Comparison of ENCODE assay signal across 12 cellular contexts in the genomic region with DNA sequence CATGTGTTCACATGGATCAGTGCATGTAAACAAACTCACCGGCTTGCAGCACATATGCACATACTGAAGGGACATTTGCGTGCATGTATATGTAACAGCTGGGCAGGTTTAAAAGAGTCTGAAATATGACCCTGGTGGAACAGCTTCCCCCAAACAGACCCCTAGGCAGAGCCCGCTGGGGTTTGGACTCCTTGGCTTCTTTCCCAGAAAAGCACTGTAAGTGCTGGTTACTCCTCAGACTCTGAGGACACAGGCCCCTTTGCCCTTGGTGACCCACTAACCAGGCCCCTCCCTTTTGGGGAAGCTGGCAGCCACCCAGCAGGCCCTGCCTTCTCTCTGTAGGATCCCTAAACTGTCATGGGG.
A peak's percentile ranks its signal among the peaks of the same experiment; 100 is the strongest.
DNase-seq lines count a peak whose midpoint lies in the region; ATAC-seq, FAIRE-seq and TF ChIP-seq lines count a peak whose summit lies in the region.
"Had no signal": no experiment of that assay in that cellular context is flagged by ENCODE, and none has a peak within 500 bp of the region (broad histone marks: within the 10 kb centered on the region; RNA-seq: fewer than 3 reads in every experiment).

No MANE protein-coding gene starts in this region.

- H3K4me1 ChIP-seq in colonic mucosa (peaks cover 11% of the 10 kb centered on the region), smooth muscle cell (ENCODE audit: low read depth) (peaks cover 6% of the 10 kb centered on the region), trophoblast cell (ENCODE audit: control insufficient read depth in 1 of 2, insufficient read depth in 2 of 2, low read length in 2 of 2) (no peaks in the 10 kb centered on the region), PC-3 (ENCODE audit: insufficient read depth, low read length) (no peaks in the 10 kb centered on the region), kidney (ENCODE audit: control insufficient read depth in 1 of 2, insufficient read depth in 1 of 2, low read depth in 1 of 2, low read length in 2 of 2) (peaks cover 0 to 4% of the 10 kb centered on the region in 2 donors)

- H2BK120ac ChIP-seq in trophoblast cell (ENCODE audit: insufficient read depth, low read length, poor library complexity): no peak overlapping the region

- WGBS in smooth muscle cell (ENCODE audit: low lambda C conversion rate): 25% methylated on average over 3 of the region's 3 CpGs
- no CpG with 5 or more reads among the region's 3 CpGs for WGBS in trophoblast cell (ENCODE audit: extremely low coverage, insufficient coverage, insufficient read length)

- H2BK5ac ChIP-seq in trophoblast cell (ENCODE audit: low read depth, low read length, poor library complexity): no peak overlapping the region

- no peak for FAIRE-seq in kidney (lab: Jason Lieb, UNC)
- FAIRE-seq: A204.1 had no signal

- peak overlapping the region; percentile 48 for H3K4me2 ChIP-seq in smooth muscle cell
- no peak overlapping the region for H3K4me2 ChIP-seq in trophoblast cell (ENCODE audit: low read length)
- no peak overlapping the region for H3K4me2 ChIP-seq in PC-3 (ENCODE audit: low read length)

- no peak overlapping the region for H2AK5ac ChIP-seq in trophoblast cell (ENCODE audit: low read length)

- peak overlapping the region; percentile 2 for H3K27ac ChIP-seq in colonic mucosa
- H3K27ac ChIP-seq in smooth muscle cell (ENCODE audit: low read depth): peak overlapping the region; percentile 62
- H3K27ac ChIP-seq in trophoblast cell (ENCODE audit: low read depth, low read length): no peak overlapping the region
- H3K27ac ChIP-seq in PC-3 (ENCODE audit: low read length): no peak overlapping the region
- H3K27ac ChIP-seq in kidney (ENCODE audit: low read depth in 2 of 2, low read length in 2 of 2): no peak overlapping the region

- no peak overlapping the region for H4K91ac ChIP-seq in trophoblast cell (ENCODE audit: low read depth, low read length)

- no peak overlapping the region for H3K23ac ChIP-seq in trophoblast cell (ENCODE audit: low read length)

- no peak overlapping the region for H3K14ac ChIP-seq in trophoblast cell (ENCODE audit: low read length)

- peaks cover 99% of the 10 kb centered on the region for H4K20me1 ChIP-seq in smooth muscle cell (ENCODE audit: low read depth)
- no peaks in the 10 kb centered on the region for H4K20me1 ChIP-seq in PC-3 (ENCODE audit: low read length)

- ATAC-seq in PC-3: no peak
- ATAC-seq: stimulated activated naive CD8-positive, alpha-beta T cell treated with anti-CD3 and anti-CD28 coated beads, Interleukin-15, Interleukin-2, amounts not matched to agents 100 U/mL and 50 U/mL, for 24 hours had no signal

- H2AFZ ChIP-seq in smooth muscle cell (ENCODE audit: low read depth) (no peak overlapping the region), trophoblast cell (ENCODE audit: insufficient read depth, low read length, poor library complexity) (no peak overlapping the region), PC-3 (ENCODE audit: low read length) (no peak overlapping the region)

- H3K79me2 ChIP-seq in smooth muscle cell (ENCODE audit: low read depth): peaks cover 94% of the 10 kb centered on the region
- H3K79me2 ChIP-seq in trophoblast cell (ENCODE audit: control insufficient read depth, insufficient read depth, low read length, poor library complexity): no peaks in the 10 kb centered on the region
- H3K79me2 ChIP-seq in PC-3 (ENCODE audit: low read length): no peaks in the 10 kb centered on the region

- H2BK12ac ChIP-seq in trophoblast cell (ENCODE audit: low read length): no peak overlapping the region

- H3K9ac ChIP-seq in colonic mucosa (ENCODE audit: low read depth in 2 of 2, low read length in 2 of 2): peak overlapping the region in 1 of 2 donors; percentile 13
- H3K9ac ChIP-seq in smooth muscle cell (ENCODE audit: low read depth): no peak overlapping the region
- no peak overlapping the region for H3K9ac ChIP-seq in trophoblast cell (ENCODE audit: low read length)
- no peak overlapping the region for H3K9ac ChIP-seq in PC-3 (ENCODE audit: low read length)
- H3K9ac ChIP-seq in kidney (ENCODE audit: low read length in 2 of 2): no peak overlapping the region

- H3K79me1 ChIP-seq in trophoblast cell (ENCODE audit: low read length): no peaks in the 10 kb centered on the region

- no peak overlapping the region for H4K12ac ChIP-seq in trophoblast cell (ENCODE audit: low read depth, low read length)

- H3K4ac ChIP-seq in trophoblast cell (ENCODE audit: low read depth, low read length): no peak overlapping the region

- H3K27me3 ChIP-seq in colonic mucosa: no peaks in the 10 kb centered on the region
- no peaks in the 10 kb centered on the region for H3K27me3 ChIP-seq in smooth muscle cell (ENCODE audit: low read depth)
- no peaks in the 10 kb centered on the region for H3K27me3 ChIP-seq in trophoblast cell (ENCODE audit: insufficient read depth, low read length)
- no peaks in the 10 kb centered on the region for H3K27me3 ChIP-seq in PC-3 (ENCODE audit: low read length)

- H3K36me3 ChIP-seq in colonic mucosa: no peaks in the 10 kb centered on the region
- no peaks in the 10 kb centered on the region for H3K36me3 ChIP-seq in smooth muscle cell (ENCODE audit: low read depth)
- H3K36me3 ChIP-seq in trophoblast cell (ENCODE audit: control insufficient read depth in 1 of 2, insufficient read depth in 2 of 2, low read length in 2 of 2): peaks cover 17 to 27% of the 10 kb centered on the region in 2 experiments
- H3K36me3 ChIP-seq in PC-3 (ENCODE audit: low read depth, low read length): no peaks in the 10 kb centered on the region
- no peaks in the 10 kb centered on the region for H3K36me3 ChIP-seq in kidney (ENCODE audit: control insufficient read depth in 1 of 2, insufficient read depth in 2 of 2, low read length in 2 of 2)

- H3K9me3 ChIP-seq in colonic mucosa (no peaks in the 10 kb centered on the region), smooth muscle cell (replicated peaks; ENCODE audit: low read depth) (no peaks in the 10 kb centered on the region), trophoblast cell (ENCODE audit: insufficient read depth, low read depth, low read length) (no peaks in the 10 kb centered on the region), PC-3 (ENCODE audit: low read length) (no peaks in the 10 kb centered on the region), kidney (ENCODE audit: control insufficient read depth in 1 of 2, low read length in 2 of 2) (no peaks in the 10 kb centered on the region)

- intact Hi-C loops in colonic mucosa (cut with DNase I) (no loop called here), PC-3 (cut with micrococcal nuclease) (no loop called here), kidney (cut with DNase I) (no loop called here)

- H3K18ac ChIP-seq in trophoblast cell (ENCODE audit: low read length): no peak overlapping the region

- H3F3A ChIP-seq in smooth muscle cell (ENCODE audit: low read depth) (peaks cover 8% of the 10 kb centered on the region), PC-3 (ENCODE audit: low read length, unreplicated experiment) (no peaks in the 10 kb centered on the region)

- no peak for TF ChIP-seq CTCF in colonic mucosa (IDR thresholded peaks at IDR 0.05)
- no peak for TF ChIP-seq CTCF in smooth muscle cell (IDR thresholded peaks at IDR 0.05; ENCODE audit: borderline replicate concordance, insufficient read depth, poor library complexity, severe bottlenecking)
- TF ChIP-seq CTCF in PC-3 (conservative IDR thresholded peaks at IDR 0.05; ENCODE audit: low read depth, low read length): no peak
- no peak for TF ChIP-seq CTCF in kidney (IDR thresholded peaks at IDR 0.05; ENCODE audit: borderline replicate concordance, extremely low read depth, insufficient read depth)

- CTCF ChIA-PET in PC-3 (lab: Charles Lee): no interaction called here

- no peaks in the 10 kb centered on the region for H3K9me2 ChIP-seq in PC-3 (replicated peaks; ENCODE audit: low read length)

- no peak overlapping the region for H3K4me3 ChIP-seq in colonic mucosa
- no peak overlapping the region for H3K4me3 ChIP-seq in smooth muscle cell
- H3K4me3 ChIP-seq in trophoblast cell (ENCODE audit: low read depth, low read length): no peak overlapping the region
- H3K4me3 ChIP-seq in PC-3 (ENCODE audit: low read length): no peak overlapping the region
- H3K4me3 ChIP-seq in kidney (ENCODE audit: low read length in 2 of 2): no peak overlapping the region

- POLR2A ChIA-PET in PC-3 (lab: Charles Lee; ENCODE audit: unreplicated experiment): no interaction called here

- BruUV-seq in PC-3 (replicated peaks; lab: Mats Ljungman, UMichigan): no TSS peak

- no peak overlapping the region for H4K8ac ChIP-seq in trophoblast cell (ENCODE audit: low read depth, low read length)

- DNase-seq in NCI-H748 (lab: John Stamatoyannopoulos, UW; ENCODE audit: unreplicated experiment) (peak; percentile 63), NCI-H748 treated with DMSO at 0.1 percent for 48 hours (lab: John Stamatoyannopoulos, UW) (no peak), NCI-H524 (lab: John Stamatoyannopoulos, UW) (peak; percentile 92 to 97), colonic mucosa (peak; percentile 67), smooth muscle cell (lab: John Stamatoyannopoulos, UW; ENCODE audit: unreplicated experiment) (peak; percentile 18), trophoblast cell (no peak), PC-3 (no peak), kidney (no peak)
- DNase-seq: erythroblast; islet precursor cell; stimulated activated naive CD8-positive, alpha-beta T cell treated with anti-CD3 and anti-CD28 coated beads, Interleukin-15, Interleukin-2, amounts not matched to agents 100 U/mL and 50 U/mL, for 24 hours had no signal

Comparison
In these comparisons a context has a peak if more than half of its experiments do, and no peak if none do; other contexts are left out.
1. DNase-seq: peak in NCI-H748 (single experiment), NCI-H524 (2 of 2), colonic mucosa (single experiment) and smooth muscle cell (single experiment); none in NCI-H748 treated with DMSO at 0.1 percent for 48 hours (single experiment), trophoblast cell (0 of 2), PC-3 (single experiment) and kidney (single experiment).
2. H3K27ac ChIP-seq: peak in colonic mucosa (single experiment) and smooth muscle cell (single experiment); none in trophoblast cell (single experiment), PC-3 (single experiment) and kidney (0 of 2).